1 cellular context compared by ENCODE assay signal in the genomic region with DNA sequence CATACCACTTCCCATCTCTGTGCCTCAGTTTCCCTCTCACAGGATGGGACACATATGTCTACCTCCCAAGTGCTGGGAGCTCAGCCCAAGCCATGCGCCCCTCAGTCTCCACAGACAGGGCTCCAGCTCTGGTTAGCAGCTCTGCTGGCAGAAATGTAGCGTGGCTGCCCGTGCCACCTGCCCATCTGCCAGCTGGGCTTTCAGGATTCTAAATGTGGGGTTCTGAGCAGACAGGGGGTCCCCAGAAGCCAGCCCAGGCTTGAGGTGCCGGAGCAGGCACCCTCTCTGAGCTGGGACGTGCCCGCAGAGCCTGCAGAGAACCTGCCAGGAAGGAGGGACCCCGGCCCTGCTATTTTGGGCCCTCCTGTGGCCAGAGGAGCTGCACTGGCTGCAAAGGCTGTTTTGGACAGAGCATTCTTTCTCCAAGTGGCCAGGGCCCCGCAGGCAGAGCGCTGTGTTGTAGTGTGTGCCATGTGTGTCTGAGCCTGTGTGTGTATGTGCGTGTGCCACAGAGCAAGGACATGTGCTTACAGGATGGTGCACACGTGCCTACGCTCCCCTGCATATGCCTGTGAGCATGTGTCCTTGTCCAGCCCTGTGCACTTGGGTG.
TF ChIP-seq lines count a peak whose summit lies in the region.

No MANE protein-coding gene starts in this region.

TF ChIP-seq in endothelial cell of umbilical vein, 7 proteins besides CTCF, POLR2A, EP300 and RAD21:
- TF ChIP-seq GATA2 (IDR thresholded peaks at IDR 0.05; ENCODE audit: insufficient read depth, insufficient read length, low read depth, low read length): no peak
- TF ChIP-seq MAX (IDR thresholded peaks at IDR 0.05; ENCODE audit: insufficient read depth, insufficient read length): peak; percentile 41
- no peak for TF ChIP-seq FOS (IDR thresholded peaks at IDR 0.05; ENCODE audit: borderline replicate concordance, insufficient read depth, low read length)
TF ChIP-seq in endothelial cell of umbilical vein: peak in this region for 1.
